In genomic region chr13:108226184-108226583, GRCh38 we compare ENCODE assay signal across 1 cellular context.
TF ChIP-seq lines count a peak whose summit lies in the region.

No MANE protein-coding gene starts in this region.

TF ChIP-seq in HepG2, 621 proteins besides CTCF, POLR2A, EP300 and RAD21:
- no peak for TF ChIP-seq KDM5B (CRISPR knock-in tag; IDR thresholded peaks at IDR 0.05; ENCODE audit: borderline replicate concordance)
- 0 out of 2 replicates have a peak, but pooled peaks have one; percentile 35 for TF ChIP-seq TFAP4 (IDR thresholded peaks at IDR 0.05; ENCODE audit: borderline replicate concordance, low read depth)
